In genomic region chr2:66437601-66438497, GRCh38 we compare ENCODE assay signal across 9 cellular contexts. TPM values are rescaled to one million over a fixed set of nuclear protein-coding genes. Genes with fewer than 3 reads are reported as not detected.
DNase-seq lines count a peak whose midpoint lies in the region; ATAC-seq and TF ChIP-seq lines count a peak whose summit lies in the region.
"Had no signal": no experiment of that assay in that cellular context is flagged by ENCODE, and none has a peak within 500 bp of the region (broad histone marks: within the 10 kb centered on the region; RNA-seq: fewer than 3 reads in every experiment).

No MANE protein-coding gene starts in this region.

- H3K9ac ChIP-seq in H9 (ENCODE audit: extremely low read depth, insufficient read length, low read length): no peak overlapping the region
- peak overlapping the region; percentile 45 to 88 (median 80) for H3K9ac ChIP-seq in skeletal muscle tissue (ENCODE audit: low read depth in 1 of 3, low read length in 3 of 3)

- H3K9me3 Mint-ChIP-seq in H9: peaks cover 0 to 6% of the 10 kb centered on the region in 2 experiments; a peak in 3 of 5 replicates

- H4K5ac ChIP-seq in H9 (ENCODE audit: insufficient read length, low read depth, low read length): no peak overlapping the region

- peaks cover 4% of the 10 kb centered on the region for H3K4me1 ChIP-seq in H9 (ENCODE audit: insufficient read depth, low read length)
- H3K4me1 ChIP-seq in skeletal muscle tissue (ENCODE audit: control insufficient read depth in 3 of 3, insufficient read depth in 3 of 3, low read length in 3 of 3): peaks cover 0 to 11% (median 3%) of the 10 kb centered on the region in 3 donors

- H2BK120ac ChIP-seq in H9 (ENCODE audit: low read depth, low read length, poor library complexity, severe bottlenecking): no peak overlapping the region

- no peak overlapping the region for H3K27ac ChIP-seq in H9 (ENCODE audit: insufficient read length, low read depth, low read length)
- H3K27ac ChIP-seq in skeletal muscle tissue (ENCODE audit: low read depth, low read length): peak overlapping the region; percentile 93
- H3K27ac ChIP-seq: VCaP had no signal

- H3K9me3 ChIP-seq in H9 (ENCODE audit: control insufficient read depth, low read depth, low read length): no peaks in the 10 kb centered on the region
- no peaks in the 10 kb centered on the region for H3K9me3 ChIP-seq in iPS-18c (ENCODE audit: control insufficient read depth, insufficient read depth, low read length)
- H3K9me3 ChIP-seq in skeletal muscle tissue (ENCODE audit: control insufficient read depth in 3 of 3, low read length in 3 of 3): no peaks in the 10 kb centered on the region

- H3K23me2 ChIP-seq in H9 (ENCODE audit: insufficient read length, low read depth, low read length, poor library complexity, severe bottlenecking): peaks cover 30% of the 10 kb centered on the region

- no peak overlapping the region for H3K23ac ChIP-seq in H9 (ENCODE audit: insufficient read length, low read depth, low read length)

- peaks cover 80% of the 10 kb centered on the region for H3K27me3 ChIP-seq in H9 (ENCODE audit: insufficient read depth, low read length)
- no peaks in the 10 kb centered on the region for H3K27me3 ChIP-seq in skeletal muscle tissue (ENCODE audit: control insufficient read depth in 3 of 3, insufficient read depth in 3 of 3, low read length in 3 of 3)

- peaks cover 44 to 74% of the 10 kb centered on the region in 2 experiments for H3K4me1 Mint-ChIP-seq in H9

- H3K27ac Mint-ChIP-seq in H9: no peak overlapping the region

- no peak overlapping the region for H2BK12ac ChIP-seq in H9 (ENCODE audit: insufficient read length, low read depth, low read length)

- no peak overlapping the region for H4K8ac ChIP-seq in H9 (replicated peaks; ENCODE audit: insufficient read length, low read depth, low read length)

- H4K91ac ChIP-seq in H9 (ENCODE audit: insufficient read length, low read depth, low read length): no peak overlapping the region

- no peaks in the 10 kb centered on the region; a peak in 1 of 7 replicates for H3K36me3 Mint-ChIP-seq in H9 (ENCODE audit: insufficient read depth in 1 of 3, low read depth in 3 of 3)

- H3K4ac ChIP-seq in H9 (ENCODE audit: low read depth, low read length): no peak overlapping the region

- H3K4me2 ChIP-seq in H9 (ENCODE audit: insufficient read depth, insufficient read length, low read length): peak overlapping the region; percentile 26

- ATAC-seq in GM19463 (IDR thresholded peaks at IDR 0.05; ENCODE audit: unreplicated experiment): no peak

- no peak overlapping the region for H2AK5ac ChIP-seq in H9 (ENCODE audit: insufficient read length, low read length)

- DNase-seq in H9 (no peak), astrocyte of the hippocampus (ENCODE audit: low read depth, low spot score) (peak; percentile 70), DMS114 treated with DMSO at 0.1 percent for 48 hours (lab: John Stamatoyannopoulos, UW; ENCODE audit: unreplicated experiment) (no peak)
- no peak for DNase-seq in activated CD4-positive, alpha-beta T cell treated with anti-CD3 and anti-CD28 coated beads, Interleukin-2, amount 50 U/mL, for 1 hour
- DNase-seq in activated CD8-positive, alpha-beta memory T cell treated with anti-CD3 and anti-CD28 coated beads for 24 hours: no peak

- no peak overlapping the region for H2AFZ ChIP-seq in H9 (ENCODE audit: low read length)

- peak overlapping the region in 1 of 2 experiments; percentile 63; a peak in 2 of 5 replicates for H3K4me3 Mint-ChIP-seq in H9

- H2BK15ac ChIP-seq in H9 (ENCODE audit: low read depth, low read length): no peak overlapping the region

- H3K56ac ChIP-seq in H9 (ENCODE audit: insufficient read length, low read depth, low read length): no peak overlapping the region

- no peaks in the 10 kb centered on the region for H4K20me1 ChIP-seq in H9 (ENCODE audit: control insufficient read depth, insufficient read depth, insufficient read length)

- TF ChIP-seq CTCF in H9 (conservative IDR thresholded peaks at IDR 0.05): no peak

- peaks cover 0 to 9% (median 5%) of the 10 kb centered on the region in 3 donors for H3K36me3 ChIP-seq in skeletal muscle tissue (ENCODE audit: control insufficient read depth in 3 of 3, insufficient read depth in 3 of 3, low read length in 3 of 3)

- H3K4me3 ChIP-seq in iPS-18c (ENCODE audit: insufficient read depth, low read depth, low read length): peak overlapping the region; percentile 15
- H3K4me3 ChIP-seq in skeletal muscle tissue (ENCODE audit: low read length in 3 of 3): peak overlapping the region in 2 of 3 donors; percentile 91 to 96

- H3K27me3 Mint-ChIP-seq in H9 (ENCODE audit: low read depth): peaks cover 99% of the 10 kb centered on the region

- no peak overlapping the region for H3K14ac ChIP-seq in H9 (ENCODE audit: insufficient read depth, low read length)

- no peak overlapping the region for H2BK20ac ChIP-seq in H9 (ENCODE audit: low read depth, low read length, poor library complexity, severe bottlenecking)

- H3T11ph ChIP-seq in H9 (ENCODE audit: low read length): no peak overlapping the region

- no CpG with 5 or more reads among the region's 26 CpGs for WGBS in H9 (ENCODE audit: extremely low coverage, insufficient read length, low lambda C conversion rate)

- H3K79me2 ChIP-seq in H9 (ENCODE audit: insufficient read depth, low read length): no peaks in the 10 kb centered on the region

- H2BK5ac ChIP-seq in H9 (ENCODE audit: insufficient read length, low read length): no peak overlapping the region

- no peaks in the 10 kb centered on the region for H3K79me1 ChIP-seq in H9 (ENCODE audit: insufficient read depth, low read depth, low read length, poor library complexity, severe bottlenecking)

- no peak overlapping the region for H3K18ac ChIP-seq in H9 (ENCODE audit: insufficient read length, low read depth, low read length)

RNA-seq across cellular contexts. Expression of gene MEIS1, which starts 2.9 kb away (rescaled TPM):
- total RNA-seq in H9 (2021): 0.31 and 0.66 TPM in 2 replicates
- 13.6 TPM for total RNA-seq in skeletal muscle tissue
